In the genomic region with DNA sequence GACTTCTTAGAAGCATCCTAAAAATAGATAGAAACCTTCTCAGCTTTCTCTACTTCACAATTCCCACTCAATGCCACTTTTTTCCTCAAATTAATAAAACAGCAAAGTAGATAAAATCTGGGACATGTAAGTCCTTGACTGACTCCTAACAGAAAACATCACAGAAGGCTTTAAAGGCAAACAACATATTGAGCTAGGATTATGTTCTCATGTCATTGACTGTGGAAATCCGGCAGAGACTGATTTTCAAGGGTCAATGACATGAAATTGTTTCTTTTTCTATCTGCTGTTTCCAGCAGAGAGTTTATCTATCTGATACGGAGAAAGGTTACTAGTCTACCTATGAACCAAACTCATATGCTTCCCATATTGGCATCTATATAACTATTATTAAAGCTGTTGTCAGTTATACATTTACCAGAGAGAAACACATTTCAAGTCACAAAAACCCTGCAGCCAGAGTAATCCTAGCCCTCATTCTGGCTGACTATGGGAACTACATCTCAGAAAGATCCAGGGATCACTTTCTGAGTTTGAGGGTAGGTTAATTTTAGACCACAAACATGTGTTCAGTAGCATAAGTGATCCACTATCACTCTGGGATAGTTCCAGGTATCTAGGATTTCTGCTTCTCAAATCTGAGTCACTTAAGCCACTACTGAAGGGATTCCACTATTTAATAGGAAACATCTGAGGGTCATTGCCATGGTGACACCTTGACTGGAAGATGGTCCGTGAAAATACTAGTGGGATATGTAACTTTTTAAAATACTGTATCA, we compare ENCODE assay signal across 14 cellular contexts.
A peak's percentile ranks its signal among the peaks of the same experiment; 100 is the strongest.
DNase-seq lines count a peak whose midpoint lies in the region; ATAC-seq, FAIRE-seq and TF ChIP-seq lines count a peak whose summit lies in the region.
"Had no signal": no experiment of that assay in that cellular context is flagged by ENCODE, and none has a peak within 500 bp of the region (broad histone marks: within the 10 kb centered on the region; RNA-seq: fewer than 3 reads in every experiment).

No MANE protein-coding gene starts in this region.

- no peak overlapping the region for H3K4me3 Mint-ChIP-seq in activated B cell treated with CpG ODN at 0.5 μM for 24 hours

- H3K4me3 ChIP-seq in A673 (ENCODE audit: low read depth, low read length, poor library complexity, severe bottlenecking), result no peak overlapping the region
- no peak overlapping the region for H3K4me3 ChIP-seq in small intestine (ENCODE audit: low read depth in 1 of 2, low read length in 2 of 2)
- H3K4me3 ChIP-seq: skin epidermis had no signal

- peaks cover 60% of the 10 kb centered on the region for H3K4me1 Mint-ChIP-seq in activated B cell treated with CpG ODN at 0.5 μM for 24 hours

- no peaks in the 10 kb centered on the region for H3K9me3 ChIP-seq in A673 (ENCODE audit: low read depth, low read length, poor library complexity, severe bottlenecking)
- no peaks in the 10 kb centered on the region for H3K9me3 ChIP-seq in small intestine (ENCODE audit: control insufficient read depth, low read depth)

- CTCF ChIA-PET in A673 (lab: Charles Lee), result no interaction called here
- CTCF ChIA-PET in activated B cell treated with CpG ODN at 0.5 μM for 24 hours (lab: Charles Lee), result no interaction called here

- ATAC-seq in activated B cell treated with CpG ODN at 0.5 μM for 24 hours (ENCODE audit: low read depth), result no peak

- H3K36me3 ChIP-seq in A673 (ENCODE audit: insufficient read depth, low read length, poor library complexity, severe bottlenecking) (no peaks in the 10 kb centered on the region), small intestine (ENCODE audit: control insufficient read depth in 2 of 2, insufficient read depth in 2 of 2, low read length in 2 of 2) (no peaks in the 10 kb centered on the region)

- FAIRE-seq in islet of Langerhans (lab: Jason Lieb, UNC) (peak; percentile 53), small intestine (lab: Jason Lieb, UNC) (no peak)
- FAIRE-seq: urothelium cell line had no signal

- intact Hi-C loops in A673 (cut with micrococcal nuclease; ENCODE audit: unreplicated experiment), result no loop called here
- intact Hi-C loops in activated B cell treated with CpG ODN at 0.5 μM for 24 hours (cut with micrococcal nuclease), result loop anchor here (1.0 to 2.0 kb wide), 2 partner anchors 8 to 17 kb away; no protein-coding TSS in a partner anchor

- H3K9me3 Mint-ChIP-seq in activated B cell treated with CpG ODN at 0.5 μM for 24 hours, result no peaks in the 10 kb centered on the region

- H3K27me3 Mint-ChIP-seq in activated B cell treated with CpG ODN at 0.5 μM for 24 hours, result no peaks in the 10 kb centered on the region

- DNase-seq in A673 (ENCODE audit: low spot score), result no peak
- DNase-seq in ELR (ENCODE audit: low read depth), result peak; percentile 34
- DNase-seq in activated B cell treated with CpG ODN at 0.5 μM for 24 hours, result no peak
- DNase-seq in NCI-H187 treated with DMSO at 0.1 percent for 48 hours (lab: John Stamatoyannopoulos, UW), result no peak
- no peak for DNase-seq in SKM-1 (lab: John Stamatoyannopoulos, UW; ENCODE audit: unreplicated experiment)
- DNase-seq in activated T-cell treated with anti-CD3 and anti-CD28 coated beads for 4 hours, result no peak
- no peak for DNase-seq in small intestine
- DNase-seq: activated CD4-positive, alpha-beta T cell treated with anti-CD3 and anti-CD28 coated beads, Interleukin-2, amount 50 U/mL, for 4 hours; activated naive CD4-positive, alpha-beta T cell treated with anti-CD3 and anti-CD28 coated beads, Interleukin-2, amount 50 U/mL, for 16 hours; hypothalamus; NCI-H526 treated with DMSO at 0.1 percent for 48 hours had no signal

- H3K4me1 ChIP-seq in A673 (ENCODE audit: insufficient read depth, low read length, poor library complexity, severe bottlenecking) (peaks cover 38% of the 10 kb centered on the region), small intestine (ENCODE audit: control insufficient read depth in 2 of 2, insufficient read depth in 1 of 2, low read depth in 1 of 2, low read length in 1 of 2) (peaks cover 0 to 16% of the 10 kb centered on the region in 2 donors)

- H3K27ac Mint-ChIP-seq in activated B cell treated with CpG ODN at 0.5 μM for 24 hours, result peak overlapping the region; percentile 30

- H3K27me3 ChIP-seq in A673 (replicated peaks; ENCODE audit: insufficient read depth, low read depth, low read length, poor library complexity), result no peaks in the 10 kb centered on the region
- no peaks in the 10 kb centered on the region for H3K27me3 ChIP-seq in small intestine (ENCODE audit: control insufficient read depth in 2 of 2, insufficient read depth in 2 of 2, low read length in 2 of 2)

- H3K36me3 Mint-ChIP-seq in activated B cell treated with CpG ODN at 0.5 μM for 24 hours (ENCODE audit: low read depth), result peaks cover 15% of the 10 kb centered on the region

- H3K27ac ChIP-seq in A673 (ENCODE audit: low read depth, low read length, poor library complexity, severe bottlenecking) (peak overlapping the region; percentile 20), small intestine (ENCODE audit: low read depth in 1 of 2, low read length in 1 of 2) (no peak overlapping the region)

- TF ChIP-seq CTCF in A673 (conservative IDR thresholded peaks at IDR 0.05; ENCODE audit: low read depth, low read length) (no peak), activated B cell treated with CpG ODN at 0.5 μM for 24 hours (IDR thresholded peaks at IDR 0.05) (no peak)

- no TSS peak for BruUV-seq in A673 (replicated peaks; lab: Mats Ljungman, UMichigan)

- POLR2A ChIA-PET in A673 (lab: Charles Lee; ENCODE audit: low non-redundant PET) (no interaction called here), activated B cell treated with CpG ODN at 0.5 μM for 24 hours (lab: Charles Lee) (interaction anchor here (0.9 to 1.3 kb wide), 2 partner anchors 13 kb away, joined by 3 read pairs; no protein-coding TSS in a partner anchor)

- 49 to 58% (median 49%) methylated on average over 3 of the region's 3 CpGs for WGBS in small intestine, 3 donors
